Comparison of ENCODE assay signal across 28 cellular contexts in the genomic region with DNA sequence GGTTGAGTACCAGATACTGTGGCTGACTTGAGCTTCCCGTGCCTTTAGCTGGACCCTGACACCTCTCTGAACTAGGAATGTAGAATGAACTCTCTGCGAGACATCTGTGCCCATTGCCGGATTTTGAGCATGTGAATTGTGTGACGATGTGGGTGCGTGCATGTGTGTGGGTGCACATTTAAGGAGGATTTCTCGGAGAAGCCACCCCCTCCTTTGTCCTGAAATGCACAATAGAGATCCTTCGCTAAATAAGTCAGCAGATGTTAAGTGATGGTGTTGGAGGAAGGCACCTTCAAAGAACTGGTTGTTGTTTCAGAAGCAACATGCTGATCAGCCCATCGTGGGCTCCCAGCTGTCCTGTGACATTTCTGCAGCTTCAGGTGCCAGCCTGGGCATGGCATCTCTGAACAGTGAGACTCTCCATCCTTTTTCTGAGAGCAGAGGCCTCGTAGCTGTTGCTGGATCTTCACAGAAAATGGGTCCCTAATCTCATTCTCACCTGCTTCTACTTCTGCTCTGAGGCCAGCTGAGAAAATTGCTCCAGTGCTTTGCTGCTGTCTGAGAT.
DNase-seq lines count a peak whose midpoint lies in the region; ATAC-seq and TF ChIP-seq lines count a peak whose summit lies in the region.
"Had no signal": no experiment of that assay in that cellular context is flagged by ENCODE, and none has a peak within 500 bp of the region (broad histone marks: within the 10 kb centered on the region; RNA-seq: fewer than 3 reads in every experiment).

No MANE protein-coding gene starts in this region.

- peaks cover 70% of the 10 kb centered on the region for H3K4me1 Mint-ChIP-seq in activated naive CD4-positive, alpha-beta T cell treated with anti-CD3 and anti-CD28 coated beads, Interleukin-2, amount 50 U/mL, for 24 hours
- H3K4me1 Mint-ChIP-seq in activated T-helper 2 cell treated with anti-CD3 and anti-CD28 coated beads, Interferon-gamma antibody, Interleukin-2, Interleukin-4, amounts not matched to agents 10 μg/mL and 5 μg/mL and 100 μg/mL, durations not matched to agents 14 hours and 24 hours and 36 hours (ENCODE audit: low read depth): peaks cover 61% of the 10 kb centered on the region
- no peaks in the 10 kb centered on the region for H3K4me1 Mint-ChIP-seq in progenitor cell of endocrine pancreas (ENCODE audit: low read depth)

- H3K27me3 Mint-ChIP-seq in activated naive CD4-positive, alpha-beta T cell treated with anti-CD3 and anti-CD28 coated beads, Interleukin-2, amount 50 U/mL, for 24 hours: no peaks in the 10 kb centered on the region
- no peaks in the 10 kb centered on the region for H3K27me3 Mint-ChIP-seq in activated T-helper 2 cell treated with anti-CD3 and anti-CD28 coated beads, Interferon-gamma antibody, Interleukin-2, Interleukin-4, amounts not matched to agents 10 μg/mL and 5 μg/mL and 100 μg/mL, durations not matched to agents 14 hours and 24 hours and 36 hours (ENCODE audit: low read depth)
- no peaks in the 10 kb centered on the region for H3K27me3 Mint-ChIP-seq in progenitor cell of endocrine pancreas

- no peaks in the 10 kb centered on the region for H3K9me3 ChIP-seq in KOPT-K1 (ENCODE audit: insufficient read depth, low read length, poor library complexity, severe bottlenecking)
- H3K9me3 ChIP-seq: left lung, SK-N-SH, testis, uterus had no signal

- H3K36me3 ChIP-seq in KOPT-K1 (ENCODE audit: insufficient read depth, low read length): peaks cover 46% of the 10 kb centered on the region
- H3K36me3 ChIP-seq: cardiac muscle cell, left lung, uterus had no signal

- intact Hi-C loops in activated T-helper 2 cell treated with anti-CD3 and anti-CD28 coated beads, Interferon-gamma antibody, Interleukin-2, Interleukin-4, amounts not matched to agents 10 μg/mL and 5 μg/mL and 100 μg/mL, durations not matched to agents 14 hours and 24 hours and 36 hours (cut with micrococcal nuclease): no loop called here

- peak overlapping the region; percentile 97 for H3K27ac ChIP-seq in KOPT-K1 (ENCODE audit: low read depth, low read length, poor library complexity, severe bottlenecking)
- H3K27ac ChIP-seq: C4-2B, cardiac muscle cell, hepatocyte, left lung, testis, uterus, WERI-Rb-1 had no signal

- H3K9me3 Mint-ChIP-seq in activated naive CD4-positive, alpha-beta T cell treated with anti-CD3 and anti-CD28 coated beads, Interleukin-2, amount 50 U/mL, for 24 hours: no peaks in the 10 kb centered on the region
- no peaks in the 10 kb centered on the region for H3K9me3 Mint-ChIP-seq in activated T-helper 2 cell treated with anti-CD3 and anti-CD28 coated beads, Interferon-gamma antibody, Interleukin-2, Interleukin-4, amounts not matched to agents 10 μg/mL and 5 μg/mL and 100 μg/mL, durations not matched to agents 14 hours and 24 hours and 36 hours
- no peaks in the 10 kb centered on the region for H3K9me3 Mint-ChIP-seq in progenitor cell of endocrine pancreas (ENCODE audit: low read depth)
- H3K9me3 Mint-ChIP-seq: mesothelial cell of epicardium, natural killer cell had no signal

- H3K27ac Mint-ChIP-seq in activated naive CD4-positive, alpha-beta T cell treated with anti-CD3 and anti-CD28 coated beads, Interleukin-2, amount 50 U/mL, for 24 hours: peak overlapping the region; percentile 51
- H3K27ac Mint-ChIP-seq in activated T-helper 2 cell treated with anti-CD3 and anti-CD28 coated beads, Interferon-gamma antibody, Interleukin-2, Interleukin-4, amounts not matched to agents 10 μg/mL and 5 μg/mL and 100 μg/mL, durations not matched to agents 14 hours and 24 hours and 36 hours: peak overlapping the region; percentile 64
- H3K27ac Mint-ChIP-seq in progenitor cell of endocrine pancreas: peak overlapping the region; percentile 77
- H3K27ac Mint-ChIP-seq: mesothelial cell of epicardium, natural killer cell had no signal

- no peak for DNase-seq in activated naive CD4-positive, alpha-beta T cell (lab: John Stamatoyannopoulos, UW)
- no peak for DNase-seq in activated T-helper 2 cell treated with anti-CD3 and anti-CD28 coated beads, Interferon-gamma antibody, Interleukin-2, Interleukin-4, amounts not matched to agents 10 μg/mL and 5 μg/mL and 100 μg/mL, durations not matched to agents 14 hours and 24 hours and 36 hours (ENCODE audit: low spot score)
- no peak for DNase-seq in progenitor cell of endocrine pancreas (ENCODE audit: low spot score, unreplicated experiment)
- DNase-seq in DMS 273 (lab: John Stamatoyannopoulos, UW; ENCODE audit: unreplicated experiment): no peak
- DNase-seq in NCI-H1694 (lab: John Stamatoyannopoulos, UW): no peak
- DNase-seq: cortex of kidney; foreskin melanocyte; left lung; natural killer cell; NCI-H1105; NCI-H2081 treated with DMSO at 0.1 percent for 48 hours; NCI-H345; NCI-H774; SK-N-SH; stimulated activated naive CD4-positive, alpha-beta T cell treated with Interleukin-2 at 50 U/mL for 16 hours; testis; uterus; WERI-Rb-1 had no signal

- no peak for TF ChIP-seq CTCF in progenitor cell of endocrine pancreas (IDR thresholded peaks at IDR 0.05; ENCODE audit: unreplicated experiment)

- peaks cover 2% of the 10 kb centered on the region for H3K36me3 Mint-ChIP-seq in activated naive CD4-positive, alpha-beta T cell treated with anti-CD3 and anti-CD28 coated beads, Interleukin-2, amount 50 U/mL, for 24 hours
- H3K36me3 Mint-ChIP-seq in activated T-helper 2 cell treated with anti-CD3 and anti-CD28 coated beads, Interferon-gamma antibody, Interleukin-2, Interleukin-4, amounts not matched to agents 10 μg/mL and 5 μg/mL and 100 μg/mL, durations not matched to agents 14 hours and 24 hours and 36 hours (ENCODE audit: low read depth): peaks cover 37% of the 10 kb centered on the region
- peaks cover 5% of the 10 kb centered on the region for H3K36me3 Mint-ChIP-seq in progenitor cell of endocrine pancreas (ENCODE audit: insufficient read depth)
- H3K36me3 Mint-ChIP-seq: natural killer cell had no signal

- ATAC-seq in HG03521 (IDR thresholded peaks at IDR 0.05; ENCODE audit: unreplicated experiment): no peak
- ATAC-seq: esophagus mucosa, HCT116, left lung, natural killer cell, sciatic nerve had no signal

- H3K4me3 Mint-ChIP-seq in activated naive CD4-positive, alpha-beta T cell treated with anti-CD3 and anti-CD28 coated beads, Interleukin-2, amount 50 U/mL, for 24 hours: peak overlapping the region; percentile 26
- no peak overlapping the region for H3K4me3 Mint-ChIP-seq in activated T-helper 2 cell treated with anti-CD3 and anti-CD28 coated beads, Interferon-gamma antibody, Interleukin-2, Interleukin-4, amounts not matched to agents 10 μg/mL and 5 μg/mL and 100 μg/mL, durations not matched to agents 14 hours and 24 hours and 36 hours (ENCODE audit: low read depth)
- no peak overlapping the region for H3K4me3 Mint-ChIP-seq in progenitor cell of endocrine pancreas (ENCODE audit: low read depth)
- H3K4me3 Mint-ChIP-seq: mesothelial cell of epicardium, natural killer cell had no signal
